In the genomic region with DNA sequence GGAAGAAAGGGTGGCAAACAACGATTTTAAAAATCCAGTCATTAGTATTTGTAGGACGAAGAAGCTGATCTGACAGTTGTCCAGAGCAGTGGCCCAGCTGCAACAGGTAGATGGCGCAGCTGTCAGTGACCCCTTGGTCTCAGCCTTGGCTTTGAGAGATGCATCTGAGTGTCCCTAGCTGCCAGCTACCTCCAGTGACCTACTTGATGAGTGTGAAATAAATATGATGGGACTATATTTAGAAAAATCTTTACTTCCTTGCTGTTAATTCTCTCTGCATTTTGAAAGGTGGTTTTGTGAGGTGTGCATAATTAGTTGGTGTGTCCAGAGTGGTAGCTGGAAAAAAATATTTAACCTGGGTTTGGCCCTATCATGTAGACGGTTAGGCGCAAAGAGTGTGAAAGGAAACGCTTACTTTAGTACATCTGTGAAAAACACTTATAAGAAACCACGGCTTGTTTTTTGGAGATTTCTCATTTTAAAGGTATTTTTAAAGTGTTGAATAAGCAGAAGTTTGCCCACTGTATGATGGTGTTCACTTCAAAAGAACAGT, we compare ENCODE assay signal across 8 cellular contexts. TPM values are rescaled to one million over a fixed set of nuclear protein-coding genes. Genes with fewer than 3 reads are reported as not detected.
DNase-seq lines count a peak whose midpoint lies in the region; ATAC-seq and TF ChIP-seq lines count a peak whose summit lies in the region.

No MANE protein-coding gene starts in this region.

- BruUV-seq in OCI-LY7 (replicated peaks; lab: Mats Ljungman, UMichigan) = no TSS peak

- intact Hi-C loops in OCI-LY7 (cut with micrococcal nuclease; ENCODE audit: unreplicated experiment) = no loop called here

- peak overlapping the region; percentile 83 for H3K4me3 Mint-ChIP-seq in central memory CD8-positive, alpha-beta T cell
- peak overlapping the region; percentile 90 to 95 for H3K4me3 Mint-ChIP-seq in stimulated activated naive B cell treated with anti-CD40 and anti-IgM and Interleukin-4, amounts not matched to agents 10 μg/mL and 1 μg/mL and 100 μg/mL, for 72 hours

- peak overlapping the region; percentile 85 for H3K27ac Mint-ChIP-seq in central memory CD8-positive, alpha-beta T cell (ENCODE audit: low read depth)
- peak overlapping the region; percentile 53 for H3K27ac Mint-ChIP-seq in stimulated activated naive B cell treated with anti-CD40 and anti-IgM and Interleukin-4, amounts not matched to agents 10 μg/mL and 1 μg/mL and 100 μg/mL, for 72 hours

- H3K4me2 ChIP-seq in OCI-LY7 (ENCODE audit: low read length) = peak overlapping the region; percentile 52

- H3K4me3 ChIP-seq in OCI-LY7 (ENCODE audit: low read depth, low read length, poor library complexity, severe bottlenecking) = peak overlapping the region; percentile 47
- peak overlapping the region; percentile 59 for H3K4me3 ChIP-seq in kidney epithelial cell (ENCODE audit: low read depth, low read length)

- H3K9me3 ChIP-seq in OCI-LY7 (ENCODE audit: low read length) = no peaks in the 10 kb centered on the region

- POLR2A ChIA-PET in OCI-LY7 (lab: Charles Lee) = interaction anchor here (0.8 to 1.3 kb wide), 3 partner anchors 12 to 160 kb away, joined by 3 to 5 read pairs (median 4); no protein-coding TSS in a partner anchor

- H3K27ac ChIP-seq in OCI-LY7 (ENCODE audit: low read depth, low read length, poor library complexity, severe bottlenecking) = no peak overlapping the region

- H3K36me3 ChIP-seq in OCI-LY7 (ENCODE audit: insufficient read depth, low read length) = no peaks in the 10 kb centered on the region
- no peaks in the 10 kb centered on the region for H3K36me3 ChIP-seq in kidney epithelial cell (ENCODE audit: control insufficient read depth, insufficient read depth, low read length)

- in situ Hi-C loops in Caki2 (cut with HindIII; ENCODE audit: low pct_unique_long_range_greater_than_20kb, low sequenced_read_pairs) = no loop called here

- no peaks in the 10 kb centered on the region for H3K79me2 ChIP-seq in OCI-LY7 (ENCODE audit: insufficient read depth, low read depth, low read length)

- CTCF ChIA-PET in OCI-LY7 (lab: Charles Lee; ENCODE audit: unreplicated experiment) = no interaction called here

- H3K9me2 ChIP-seq in OCI-LY7 (ENCODE audit: insufficient read depth, low read length) = no peaks in the 10 kb centered on the region

- H3K4me1 Mint-ChIP-seq in central memory CD8-positive, alpha-beta T cell = peaks cover 12% of the 10 kb centered on the region
- peaks cover 7 to 19% of the 10 kb centered on the region in 2 donors for H3K4me1 Mint-ChIP-seq in stimulated activated naive B cell treated with anti-CD40 and anti-IgM and Interleukin-4, amounts not matched to agents 10 μg/mL and 1 μg/mL and 100 μg/mL, for 72 hours

- H3K27me3 Mint-ChIP-seq in central memory CD8-positive, alpha-beta T cell = no peaks in the 10 kb centered on the region
- H3K27me3 Mint-ChIP-seq in stimulated activated naive B cell treated with anti-CD40 and anti-IgM and Interleukin-4, amounts not matched to agents 10 μg/mL and 1 μg/mL and 100 μg/mL, for 72 hours = no peaks in the 10 kb centered on the region

- H4K20me1 ChIP-seq in OCI-LY7 (ENCODE audit: insufficient read depth, low read length) = no peaks in the 10 kb centered on the region

- peaks cover 2% of the 10 kb centered on the region for H3K36me3 Mint-ChIP-seq in central memory CD8-positive, alpha-beta T cell (ENCODE audit: insufficient read depth)
- H3K36me3 Mint-ChIP-seq in stimulated activated naive B cell treated with anti-CD40 and anti-IgM and Interleukin-4, amounts not matched to agents 10 μg/mL and 1 μg/mL and 100 μg/mL, for 72 hours = peaks cover 0 to 3% of the 10 kb centered on the region in 2 donors

- ATAC-seq in HG03175 (IDR thresholded peaks at IDR 0.05; ENCODE audit: unreplicated experiment) = peak; percentile 72
- ATAC-seq in central memory CD8-positive, alpha-beta T cell (replicated peaks; ENCODE audit: extremely low read depth, poor library complexity, severe bottlenecking) = no peak
- ATAC-seq in stimulated activated naive B cell treated with anti-CD40 and anti-IgM and Interleukin-4, amounts not matched to agents 10 μg/mL and 1 μg/mL and 100 μg/mL, for 72 hours (replicated peaks) = peak; percentile 60 to 64

- H2AFZ ChIP-seq in OCI-LY7 (ENCODE audit: low read length) = peak overlapping the region; percentile 37

- TF ChIP-seq CTCF in OCI-LY7 (conservative IDR thresholded peaks at IDR 0.05; ENCODE audit: low read length) = peak; percentile 52
- peak; percentile 48 for TF ChIP-seq CTCF in kidney epithelial cell (IDR thresholded peaks at IDR 0.05; ENCODE audit: insufficient read depth, low read length, poor library complexity, severe bottlenecking)

- H3K9me3 Mint-ChIP-seq in central memory CD8-positive, alpha-beta T cell = no peaks in the 10 kb centered on the region
- H3K9me3 Mint-ChIP-seq in stimulated activated naive B cell treated with anti-CD40 and anti-IgM and Interleukin-4, amounts not matched to agents 10 μg/mL and 1 μg/mL and 100 μg/mL, for 72 hours = no peaks in the 10 kb centered on the region

- no peaks in the 10 kb centered on the region for H3K27me3 ChIP-seq in kidney epithelial cell (ENCODE audit: control insufficient read depth, insufficient read depth, low read length)

- DNase-seq in Caki2 (ENCODE audit: low read depth) = peak; percentile 67
- DNase-seq in GM19240 (ENCODE audit: insufficient read length, low spot score) = peak; percentile 13
- peak; percentile 23 for DNase-seq in OCI-LY7 (ENCODE audit: low spot score)
- DNase-seq in central memory CD8-positive, alpha-beta T cell (ENCODE audit: low spot score in 2 of 2) = no peak
- no peak for DNase-seq in kidney epithelial cell (ENCODE audit: low read depth)
- DNase-seq in stimulated activated naive B cell treated with anti-CD40 and anti-IgM and Interleukin-4, amounts not matched to agents 10 μg/mL and 1 μg/mL and 100 μg/mL, for 72 hours = no peak
- no peak for DNase-seq in stimulated activated CD4-positive, alpha-beta T cell treated with anti-CD3 and anti-CD28 coated beads, Interleukin-2, amount 100 ng/mL, for 48 hours

- no peaks in the 10 kb centered on the region for H3K4me1 ChIP-seq in OCI-LY7 (ENCODE audit: insufficient read depth, low read length, poor library complexity, severe bottlenecking)

RNA-seq across cellular contexts. Expression of gene INPP1, which starts 1.0 kb away (rescaled TPM):
- total RNA-seq in Caki2 (2014; rRNA removed; shearing (Covaris generic); ENCODE audit: low replicate concordance) = 8.3 and 19.5 TPM in 2 replicates
- total RNA-seq in OCI-LY7 (2014; rRNA removed; shearing (Covaris generic)) = not detected in 2 replicates
- total RNA-seq in OCI-LY7 (2022) (not detected in 2 replicates), kidney epithelial cell (6.3 and 7.1 TPM in 2 replicates)

RNA-seq across cellular contexts. Expression of gene HIBCH, which starts 24.7 kb away (rescaled TPM):
- total RNA-seq in Caki2 (2014; rRNA removed; shearing (Covaris generic); ENCODE audit: low replicate concordance) = 2.5 and 6.8 TPM in 2 replicates
- total RNA-seq in OCI-LY7 (2014; rRNA removed; shearing (Covaris generic)) = 15.6 and 17.1 TPM in 2 replicates
- total RNA-seq in OCI-LY7 (2022) = 26.3 and 29.7 TPM in 2 replicates
- total RNA-seq in kidney epithelial cell = 6.2 and 7.8 TPM in 2 replicates

Comparison
In these comparisons a context has a peak if more than half of its experiments do, and no peak if none do; other contexts are left out.
1. DNase-seq: peak in Caki2 (single experiment), GM19240 (single experiment) and OCI-LY7 (single experiment); none in central memory CD8-positive, alpha-beta T cell (0 of 2), kidney epithelial cell (single experiment), stimulated activated naive B cell treated with anti-CD40 and anti-IgM and Interleukin-4, amounts not matched to agents 10 μg/mL and 1 μg/mL and 100 μg/mL, for 72 hours (single experiment) and stimulated activated CD4-positive, alpha-beta T cell treated with anti-CD3 and anti-CD28 coated beads, Interleukin-2, amount 100 ng/mL, for 48 hours (0 of 2).